23 cellular contexts compared by ENCODE assay signal in genomic region chrX:40962793-40963407, GRCh38.
"Had no signal": no experiment of that assay in that cellular context is flagged by ENCODE, and none has a peak within 500 bp of the region (broad histone marks: within the 10 kb centered on the region; RNA-seq: fewer than 3 reads in every experiment).

No MANE protein-coding gene starts in this region.

- H3K4me1 ChIP-seq: left ventricle myocardium inferior, right atrium auricular region, tibial nerve, uterus had no signal

- H3K4me2 ChIP-seq: smooth muscle cell had no signal

- ATAC-seq: mucosa of descending colon; naive thymus-derived CD4-positive, alpha-beta T cell; natural killer cell treated with Interleukin-12 subunit alpha and Interleukin-12 subunit beta and Interleukin-15 and Interleukin-18, amount 100 ng/mL, for 72 hours; right lobe of liver; stimulated activated memory B cell treated with anti-CD40 and anti-IgM and Interleukin-4, amounts not matched to agents 10 μg/mL and 1 μg/mL and 100 μg/mL, for 72 hours; stimulated activated naive CD8-positive, alpha-beta T cell treated with anti-CD3 and anti-CD28 coated beads, Interleukin-15, amount 100 ng/mL, for 72 hours had no signal

- H3K27ac ChIP-seq: left ventricle myocardium inferior, ovary, right atrium auricular region, right lobe of liver, tibial nerve, uterus had no signal

- H3K36me3 ChIP-seq: left ventricle myocardium inferior, ovary, right atrium auricular region, right lobe of liver, tibial nerve, uterus had no signal

- H3K4me3 ChIP-seq: left ventricle myocardium inferior, lung, mucosa of descending colon, ovary, right atrium auricular region, right lobe of liver, smooth muscle cell, tibial nerve, uterus had no signal

- H3K27me3 ChIP-seq: ovary, right atrium auricular region, right lobe of liver, tibial nerve, uterus had no signal

- DNase-seq: hypothalamus; immature natural killer cell; islet precursor cell; left ventricle myocardium inferior; midbrain; mucosa of descending colon; naive thymus-derived CD4-positive, alpha-beta T cell; ovary; right lobe of liver; stimulated activated CD4-positive, alpha-beta T cell treated with anti-CD3 and anti-CD28 coated beads, Interleukin-1b, Interleukin-23, amount 100 ng/mL, for 48 hours; stimulated activated CD4-positive, alpha-beta T cell treated with anti-CD3 and anti-CD28 coated beads, Interleukin-2, amount 100 ng/mL, for 48 hours; stimulated activated CD4-positive, alpha-beta T cell treated with anti-CD3 and anti-CD28 coated beads, Interleukin-4, amount 100 ng/mL, for 4 hours; stimulated activated CD8-positive, alpha-beta memory T cell treated with anti-CD3 and anti-CD28 coated beads, Interleukin-4, amount 100 ng/mL, for 48 hours; stimulated activated naive CD4-positive, alpha-beta T cell treated with Interleukin-2 at 50 U/mL for 16 hours; stimulated activated naive CD8-positive, alpha-beta T cell treated with anti-CD3 and anti-CD28 coated beads, Interleukin-15, amount 100 ng/mL, for 72 hours; substantia nigra; uterus had no signal

- H3K9me3 ChIP-seq: mucosa of descending colon, ovary, right lobe of liver, tibial nerve, uterus had no signal
